In genomic region chr20:31691646-31692275, GRCh38 we compare ENCODE assay signal across 8 cellular contexts. TPM values are rescaled to one million over a fixed set of nuclear protein-coding genes. Genes with fewer than 3 reads are reported as not detected.
A peak's percentile ranks its signal among the peaks of the same experiment; 100 is the strongest.
DNase-seq lines count a peak whose midpoint lies in the region; ATAC-seq and TF ChIP-seq lines count a peak whose summit lies in the region.

No MANE protein-coding gene starts in this region.

- H3K9me2 ChIP-seq in OCI-LY7 (ENCODE audit: insufficient read depth, low read length) = no peaks in the 10 kb centered on the region

- H3K4me2 ChIP-seq in BLaER1 treated with 17β-estradiol and CSF1 and Interleukin-3, amounts not matched to agents 10 nM and 100 nM = peak overlapping the region in 6 of 11 experiments; percentile 11 to 44 (median 23); a peak in 8 of 22 replicates
- peak overlapping the region; percentile 55 for H3K4me2 ChIP-seq in OCI-LY7 (ENCODE audit: low read length)

- no peak overlapping the region for H3K4me3 ChIP-seq in BLaER1 treated with 17β-estradiol and CSF1 and Interleukin-3, amounts not matched to agents 10 nM and 100 nM
- H3K4me3 ChIP-seq in OCI-LY7 (ENCODE audit: low read depth, low read length, poor library complexity, severe bottlenecking) (peak overlapping the region; percentile 57), foreskin fibroblast (ENCODE audit: low read depth in 1 of 2, low read length in 2 of 2) (peak overlapping the region in 1 of 2 donors; percentile 12)

- peaks cover 87% of the 10 kb centered on the region for H3K79me2 ChIP-seq in OCI-LY7 (ENCODE audit: insufficient read depth, low read depth, low read length)

- peaks cover 0 to 23% (median 10%) of the 10 kb centered on the region in 11 experiments; a peak in 9 of 22 replicates for H4K20me1 ChIP-seq in BLaER1 treated with 17β-estradiol and CSF1 and Interleukin-3, amounts not matched to agents 10 nM and 100 nM
- no peaks in the 10 kb centered on the region for H4K20me1 ChIP-seq in OCI-LY7 (ENCODE audit: insufficient read depth, low read length)

- BruUV-seq in OCI-LY7 (replicated peaks; lab: Mats Ljungman, UMichigan) = no TSS peak

- POLR2A ChIA-PET in OCI-LY7 (lab: Charles Lee) = interaction anchor here (0.6 to 1.7 kb wide), 12 partner anchors 10 to 98 kb away, joined by 3 to 13 read pairs (median 5); no protein-coding TSS in a partner anchor

- peaks cover 52 to 82% (median 76%) of the 10 kb centered on the region in 10 experiments for H3K4me1 ChIP-seq in BLaER1 treated with 17β-estradiol and CSF1 and Interleukin-3, amounts not matched to agents 10 nM and 100 nM
- peaks cover 86% of the 10 kb centered on the region for H3K4me1 ChIP-seq in OCI-LY7 (ENCODE audit: insufficient read depth, low read length, poor library complexity, severe bottlenecking)

- ATAC-seq in GM19468 (IDR thresholded peaks at IDR 0.05; ENCODE audit: extremely low read depth, unreplicated experiment) = peak; percentile 40

- peaks cover 38 to 82% (median 67%) of the 10 kb centered on the region in 11 experiments; a peak in 21 of 22 replicates for H3K36me3 ChIP-seq in BLaER1 treated with 17β-estradiol and CSF1 and Interleukin-3, amounts not matched to agents 10 nM and 100 nM
- H3K36me3 ChIP-seq in OCI-LY7 (ENCODE audit: insufficient read depth, low read length) = peaks cover 62% of the 10 kb centered on the region

- intact Hi-C loops in OCI-LY7 (cut with micrococcal nuclease; ENCODE audit: unreplicated experiment) = no loop called here

- no peak overlapping the region for H3K9ac ChIP-seq in BLaER1 treated with 17β-estradiol and CSF1 and Interleukin-3, amounts not matched to agents 10 nM and 100 nM

- no peaks in the 10 kb centered on the region for H3K9me3 ChIP-seq in BLaER1 treated with 17β-estradiol and CSF1 and Interleukin-3, amounts not matched to agents 10 nM and 100 nM (replicated peaks in 1 of 11)
- H3K9me3 ChIP-seq in OCI-LY7 (ENCODE audit: low read length) = no peaks in the 10 kb centered on the region

- CTCF ChIA-PET in OCI-LY7 (lab: Charles Lee; ENCODE audit: unreplicated experiment) = interaction anchor here (1.6 kb wide), 1 partner anchor 30 kb away, joined by 8 read pairs; no protein-coding TSS in a partner anchor

- H2AFZ ChIP-seq in OCI-LY7 (ENCODE audit: low read length) = no peak overlapping the region; the same call in 1 of the 2 replicates

- TF ChIP-seq CTCF in OCI-LY7 (conservative IDR thresholded peaks at IDR 0.05; ENCODE audit: low read length) (no peak), foreskin fibroblast (IDR thresholded peaks at IDR 0.05; ENCODE audit: low read depth, low read length) (no peak)

- H3K27ac ChIP-seq in BLaER1 treated with 17β-estradiol and CSF1 and Interleukin-3, amounts not matched to agents 10 nM and 100 nM = peak overlapping the region in 2 of 11 experiments; percentile 4 to 47; a peak in 4 of 22 replicates
- H3K27ac ChIP-seq in OCI-LY7 (ENCODE audit: low read depth, low read length, poor library complexity, severe bottlenecking) = peak overlapping the region; percentile 88

- DNase-seq in OCI-LY7 (ENCODE audit: low spot score) = peak; percentile 77
- peak; percentile 51 to 68 for DNase-seq in foreskin fibroblast
- DNase-seq in NCI-H1436 treated with DMSO at 0.1 percent for 48 hours (lab: John Stamatoyannopoulos, UW) = no peak
- DNase-seq in DMS153 (lab: John Stamatoyannopoulos, UW) = no peak
- no peak for DNase-seq in AG08396 (ENCODE audit: low spot score)
- no peak for DNase-seq in DMS153 treated with DMSO at 0.1 percent for 48 hours (lab: John Stamatoyannopoulos, UW; ENCODE audit: unreplicated experiment)

- H3K27me3 ChIP-seq in BLaER1 treated with 17β-estradiol and CSF1 and Interleukin-3, amounts not matched to agents 10 nM and 100 nM = no peaks in the 10 kb centered on the region

RNA-seq across cellular contexts. Expression of gene BCL2L1, which starts 30.9 kb away (rescaled TPM):
- 83.2 and 88.8 TPM in 2 replicates for total RNA-seq in OCI-LY7 (2014; rRNA removed; shearing (Covaris generic))
- 64.2 and 71.5 TPM in 2 replicates for total RNA-seq in OCI-LY7 (2022)

RNA-seq across cellular contexts. Expression of gene TPX2, which starts 47.3 kb away (rescaled TPM):
- 121 and 134 TPM in 2 replicates for total RNA-seq in OCI-LY7 (2014; rRNA removed; shearing (Covaris generic))
- 173 and 183 TPM in 2 replicates for total RNA-seq in OCI-LY7 (2022)

RNA-seq across cellular contexts. Expression of gene COX4I2, which starts 54.0 kb away (rescaled TPM):
- total RNA-seq in OCI-LY7 (2014; rRNA removed; shearing (Covaris generic)) = not detected in 2 replicates
- not detected in 2 replicates for total RNA-seq in OCI-LY7 (2022)

Comparison
In these comparisons a context has a peak if more than half of its experiments do, and no peak if none do; other contexts are left out.
1. DNase-seq: peak in OCI-LY7 (single experiment) and foreskin fibroblast (2 of 2); none in NCI-H1436 treated with DMSO at 0.1 percent for 48 hours (single experiment), DMS153 (single experiment), AG08396 (single experiment) and DMS153 treated with DMSO at 0.1 percent for 48 hours (single experiment).